In the genomic region with DNA sequence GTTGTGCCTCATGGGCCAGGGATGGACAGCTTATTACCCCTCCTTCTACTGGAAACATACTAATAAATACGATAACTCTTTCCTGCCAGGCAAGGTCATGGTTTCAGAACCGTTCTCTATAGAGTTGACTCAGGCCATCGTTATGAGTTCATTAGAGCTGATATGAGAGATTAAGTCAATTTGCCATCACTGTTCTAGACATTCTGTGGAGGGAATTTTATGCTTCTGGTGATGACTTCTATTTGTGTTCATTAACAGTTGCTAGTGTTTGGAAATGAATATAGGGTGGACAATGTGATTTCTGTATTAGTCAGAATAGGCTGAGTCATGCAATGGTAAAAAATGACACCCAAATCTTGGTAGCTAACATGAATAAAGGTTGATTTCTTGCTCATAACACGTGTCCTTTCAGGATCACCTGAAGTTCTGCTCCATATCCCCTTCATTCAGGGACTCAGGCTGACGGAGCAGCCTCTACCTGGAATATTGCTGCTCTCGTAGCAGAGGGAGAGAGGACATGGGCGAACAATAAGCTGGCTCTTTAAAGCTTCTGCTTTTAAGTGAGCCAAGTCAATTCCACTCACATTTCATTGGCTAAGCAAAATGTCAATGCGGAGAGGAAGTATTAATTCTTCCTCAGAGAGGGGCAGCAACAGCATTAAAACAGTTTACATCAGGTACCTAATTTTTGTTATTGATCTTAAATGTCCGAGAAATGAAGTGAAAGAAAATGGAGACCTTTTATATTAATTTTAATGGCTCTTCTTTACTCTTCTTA, we compare ENCODE assay signal across 9 cellular contexts. TPM values are rescaled to one million over a fixed set of nuclear protein-coding genes. Genes with fewer than 3 reads are reported as not detected.
DNase-seq lines count a peak whose midpoint lies in the region; ATAC-seq and TF ChIP-seq lines count a peak whose summit lies in the region.
"Had no signal": no experiment of that assay in that cellular context is flagged by ENCODE, and none has a peak within 500 bp of the region (broad histone marks: within the 10 kb centered on the region; RNA-seq: fewer than 3 reads in every experiment).

No MANE protein-coding gene starts in this region.

- H3K36me3 ChIP-seq in naive thymus-derived CD4-positive, alpha-beta T cell (ENCODE audit: control insufficient read depth in 2 of 3, insufficient read depth in 3 of 3, low read length in 3 of 3): no peaks in the 10 kb centered on the region
- no peaks in the 10 kb centered on the region for H3K36me3 ChIP-seq in colonic mucosa

- no peak for TF ChIP-seq POLR2A in NB4 (IDR thresholded peaks at IDR 0.05; ENCODE audit: extremely low read depth, insufficient read length)

- H3K4me3 Mint-ChIP-seq in naive thymus-derived CD4-positive, alpha-beta T cell: no peak overlapping the region

- intact Hi-C loops in naive thymus-derived CD4-positive, alpha-beta T cell (cut with micrococcal nuclease): no loop called here
- intact Hi-C loops in colonic mucosa (cut with DNase I): no loop called here

- no peaks in the 10 kb centered on the region for H3K36me3 Mint-ChIP-seq in naive thymus-derived CD4-positive, alpha-beta T cell

- no peaks in the 10 kb centered on the region for H3K4me1 Mint-ChIP-seq in naive thymus-derived CD4-positive, alpha-beta T cell

- H3K27ac Mint-ChIP-seq in naive thymus-derived CD4-positive, alpha-beta T cell: no peak overlapping the region

- TF ChIP-seq CTCF in NB4 (IDR thresholded peaks at IDR 0.05; ENCODE audit: low read depth, low read length) (no peak), colonic mucosa (IDR thresholded peaks at IDR 0.05) (no peak)

- H3K27me3 Mint-ChIP-seq in naive thymus-derived CD4-positive, alpha-beta T cell: peaks cover 0 to 10% (median 2%) of the 10 kb centered on the region in 5 donors

- no peaks in the 10 kb centered on the region for H3K4me1 ChIP-seq in naive thymus-derived CD4-positive, alpha-beta T cell (ENCODE audit: control insufficient read depth in 2 of 2, insufficient read depth in 2 of 2, low read length in 2 of 2)
- H3K4me1 ChIP-seq in colonic mucosa: no peaks in the 10 kb centered on the region

- ATAC-seq in GM18873 (IDR thresholded peaks at IDR 0.05; ENCODE audit: low FRiP score, unreplicated experiment) (peak; percentile 92), HG02571 (IDR thresholded peaks at IDR 0.05; ENCODE audit: unreplicated experiment) (peak; percentile 83)
- ATAC-seq in naive thymus-derived CD4-positive, alpha-beta T cell: peak; percentile 26

- DNase-seq in NB4 (ENCODE audit: low read depth): peak; percentile 18
- DNase-seq in naive thymus-derived CD4-positive, alpha-beta T cell: no peak
- DNase-seq in HuH-7 (ENCODE audit: low spot score): no peak
- DNase-seq in activated CD4-positive, alpha-beta T cell treated with anti-CD3 and anti-CD28 coated beads, Interleukin-2, amount 50 U/mL, for 48 hours: no peak
- DNase-seq in NCI-H1092 treated with DMSO at 0.1 percent for 48 hours (lab: John Stamatoyannopoulos, UW): no peak
- no peak for DNase-seq in colonic mucosa

- H3K9me3 Mint-ChIP-seq in naive thymus-derived CD4-positive, alpha-beta T cell: peaks cover 0 to 6% (median 0%) of the 10 kb centered on the region in 11 donors

- H3K27me3 ChIP-seq in naive thymus-derived CD4-positive, alpha-beta T cell (ENCODE audit: control insufficient read depth in 2 of 2, insufficient read depth in 2 of 2, low read length in 2 of 2): no peaks in the 10 kb centered on the region
- no peaks in the 10 kb centered on the region for H3K27me3 ChIP-seq in colonic mucosa

- POLR2A ChIA-PET in naive thymus-derived CD4-positive, alpha-beta T cell (lab: Charles Lee): no interaction called here

- H3K9me3 ChIP-seq in naive thymus-derived CD4-positive, alpha-beta T cell (ENCODE audit: control insufficient read depth in 2 of 3, low read length in 3 of 3): peaks cover 0 to 3% (median 0%) of the 10 kb centered on the region in 3 experiments
- no peaks in the 10 kb centered on the region for H3K9me3 ChIP-seq in colonic mucosa

- no peak overlapping the region for H3K4me3 ChIP-seq in NB4 (ENCODE audit: low read depth, low read length)
- no peak overlapping the region for H3K4me3 ChIP-seq in naive thymus-derived CD4-positive, alpha-beta T cell (ENCODE audit: low read length)
- no peak overlapping the region for H3K4me3 ChIP-seq in colonic mucosa

- CTCF ChIA-PET in naive thymus-derived CD4-positive, alpha-beta T cell (lab: Charles Lee): no interaction called here

- H3K27ac ChIP-seq in naive thymus-derived CD4-positive, alpha-beta T cell (ENCODE audit: low read depth, low read length): no peak overlapping the region
- no peak overlapping the region for H3K27ac ChIP-seq in colonic mucosa
- H3K27ac ChIP-seq: KMS-11 had no signal

- H3K9ac ChIP-seq in colonic mucosa (ENCODE audit: low read depth in 2 of 2, low read length in 2 of 2): no peak overlapping the region
- H3K9ac ChIP-seq: KMS-11 had no signal

RNA-seq across cellular contexts. Expression of gene TBPL2, which starts 18.6 kb away (rescaled TPM):
- not detected for total RNA-seq in naive thymus-derived CD4-positive, alpha-beta T cell
- polyA plus RNA-seq in naive thymus-derived CD4-positive, alpha-beta T cell: not detected
- total RNA-seq in colonic mucosa: under 1 TPM in 1 of 2 donors, not detected in 1; 0.12 TPM

RNA-seq across cellular contexts. Expression of gene ATG14, which starts 47.4 kb away (rescaled TPM):
- total RNA-seq in naive thymus-derived CD4-positive, alpha-beta T cell: 10 to 100 TPM in 4 of 5 experiments, 1 to 10 TPM in 1; 7.8 to 19.6 (median 18.8) TPM
- polyA plus RNA-seq in naive thymus-derived CD4-positive, alpha-beta T cell: 1 to 10 TPM; 5.0 to 8.0 TPM
- total RNA-seq in colonic mucosa: 1 to 10 TPM; 5.4 to 7.2 TPM

Comparison
In these comparisons a context has a peak if more than half of its experiments do, and no peak if none do; other contexts are left out.
1. ATAC-seq: peak in every context shown above with its lines; median percentile 92 in GM18873; 83 in HG02571; 26 in naive thymus-derived CD4-positive, alpha-beta T cell.